In the genomic region with DNA sequence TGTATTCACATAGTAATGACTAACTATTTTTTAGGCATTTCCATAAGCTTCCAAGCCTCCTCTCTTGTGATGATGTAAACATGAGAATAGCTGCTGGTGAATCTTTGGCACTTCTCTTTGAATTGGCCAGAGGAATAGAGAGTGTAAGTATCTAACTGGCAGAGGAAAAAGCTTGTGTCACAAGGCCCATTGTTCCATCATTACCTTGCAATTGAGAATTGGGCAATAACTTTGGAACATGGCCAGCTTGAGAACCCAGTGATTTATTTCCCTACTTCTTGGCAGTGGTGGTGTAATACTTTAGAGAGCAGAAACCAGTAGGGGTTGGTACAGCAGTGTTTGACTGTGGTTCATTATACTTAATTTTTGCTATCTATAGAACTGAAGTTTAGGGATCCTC, we compare ENCODE assay signal across 9 cellular contexts. TPM values are rescaled to one million over a fixed set of nuclear protein-coding genes. Genes with fewer than 3 reads are reported as not detected.
A peak's percentile ranks its signal among the peaks of the same experiment; 100 is the strongest.
DNase-seq lines count a peak whose midpoint lies in the region; ATAC-seq and TF ChIP-seq lines count a peak whose summit lies in the region.
"Had no signal": no experiment of that assay in that cellular context is flagged by ENCODE, and none has a peak within 500 bp of the region (broad histone marks: within the 10 kb centered on the region; RNA-seq: fewer than 3 reads in every experiment).

No MANE protein-coding gene starts in this region.

- H3K27me3 ChIP-seq in neutrophil, result no peaks in the 10 kb centered on the region

- DNase-seq in DMS79 treated with DMSO at 0.1 percent for 48 hours (lab: John Stamatoyannopoulos, UW) (peak; percentile 38), NCI-H446 (lab: John Stamatoyannopoulos, UW) (peak; percentile 20 to 65), epithelial cell of proximal tubule (ENCODE audit: low read depth) (peak; percentile 94), NCI-H1092 treated with DMSO at 0.1 percent for 48 hours (lab: John Stamatoyannopoulos, UW) (no peak)
- DNase-seq: stimulated activated CD4-positive, alpha-beta T cell treated with anti-CD3 and anti-CD28 coated beads, Interleukin-4, amount 100 ng/mL, for 24 hours had no signal

- no peak overlapping the region for H3K4me3 ChIP-seq in epithelial cell of proximal tubule (ENCODE audit: low read depth, low read length)
- H3K4me3 ChIP-seq in neutrophil (ENCODE audit: low read depth in 1 of 2, low read length in 1 of 2), result peak overlapping the region in 1 of 2 experiments; percentile 40

- TF ChIP-seq CTCF in epithelial cell of proximal tubule (conservative IDR thresholded peaks at IDR 0.05; ENCODE audit: low read depth, low read length) (no peak), neutrophil (IDR thresholded peaks at IDR 0.05) (no peak)

- H3K9me3 ChIP-seq in neutrophil, result no peaks in the 10 kb centered on the region

- H3K36me3 ChIP-seq in neutrophil, result peaks cover 98% of the 10 kb centered on the region

- H3K27ac ChIP-seq in neutrophil, result peak overlapping the region; percentile 81

- ATAC-seq in HG02642 (IDR thresholded peaks at IDR 0.05; ENCODE audit: poor library complexity, unreplicated experiment), result no peak
- ATAC-seq in GM19395 (IDR thresholded peaks at IDR 0.05; ENCODE audit: unreplicated experiment), result no peak
- ATAC-seq in HG03039 (IDR thresholded peaks at IDR 0.05; ENCODE audit: unreplicated experiment), result no peak

- peaks cover 21 to 31% of the 10 kb centered on the region in 2 experiments for H3K4me1 ChIP-seq in neutrophil (ENCODE audit: control insufficient read depth in 1 of 2, insufficient read depth in 1 of 2, low read depth in 1 of 2, low read length in 1 of 2)

RNA-seq across cellular contexts. Expression of a gene that starts 12.0 kb away (rescaled TPM):
- total RNA-seq in epithelial cell of proximal tubule, result 18.0 and 27.3 TPM in 2 replicates

RNA-seq across cellular contexts. Expression of a gene that starts 18.6 kb away (rescaled TPM):
- total RNA-seq in epithelial cell of proximal tubule, result not detected in 2 replicates
